In genomic region chr1:41446851-41447610, GRCh38 we compare ENCODE assay signal across 13 cellular contexts.
A peak's percentile ranks its signal among the peaks of the same experiment; 100 is the strongest.
DNase-seq lines count a peak whose midpoint lies in the region; ATAC-seq, FAIRE-seq and TF ChIP-seq lines count a peak whose summit lies in the region.
"Had no signal": no experiment of that assay in that cellular context is flagged by ENCODE, and none has a peak within 500 bp of the region (broad histone marks: within the 10 kb centered on the region; RNA-seq: fewer than 3 reads in every experiment).

No MANE protein-coding gene starts in this region.

- TF ChIP-seq POLR2A in H54 (IDR thresholded peaks at IDR 0.05; ENCODE audit: low read depth, low read length): no peak

- peaks cover 3% of the 10 kb centered on the region for H3K9me3 Mint-ChIP-seq in nephron
- no peaks in the 10 kb centered on the region for H3K9me3 Mint-ChIP-seq in effector memory CD8-positive, alpha-beta T cell
- H3K9me3 Mint-ChIP-seq: CD8-positive, alpha-beta T cell had no signal

- peak overlapping the region in 2 of 3 experiments; percentile 12 to 48 for H3K27ac Mint-ChIP-seq in nephron
- no peak overlapping the region for H3K27ac Mint-ChIP-seq in effector memory CD8-positive, alpha-beta T cell
- H3K27ac Mint-ChIP-seq: CD14-positive monocyte; CD8-positive, alpha-beta T cell; HFFc6 had no signal

- peaks cover 15% of the 10 kb centered on the region for H3K27me3 Mint-ChIP-seq in nephron (ENCODE audit: low read depth)
- H3K27me3 Mint-ChIP-seq in effector memory CD8-positive, alpha-beta T cell: peaks cover 29 to 39% of the 10 kb centered on the region in 2 donors

- no peak for FAIRE-seq in H54 (lab: Jason Lieb, UNC)
- FAIRE-seq: H1 had no signal

- no peaks in the 10 kb centered on the region for H3K36me3 Mint-ChIP-seq in nephron (ENCODE audit: low read depth)
- H3K36me3 Mint-ChIP-seq in effector memory CD8-positive, alpha-beta T cell (ENCODE audit: insufficient read depth): no peaks in the 10 kb centered on the region
- H3K36me3 Mint-ChIP-seq: CD14-positive monocyte; CD8-positive, alpha-beta T cell had no signal

- H3K4me3 Mint-ChIP-seq in nephron: no peak overlapping the region
- no peak overlapping the region for H3K4me3 Mint-ChIP-seq in effector memory CD8-positive, alpha-beta T cell
- H3K4me3 Mint-ChIP-seq: CD14-positive monocyte; CD8-positive, alpha-beta T cell; HFFc6 had no signal

- DNase-seq in NCI-H2171 (lab: John Stamatoyannopoulos, UW): peak; percentile 77
- DNase-seq in NCI-H82 (lab: John Stamatoyannopoulos, UW): peak; percentile 76
- no peak for DNase-seq in effector memory CD8-positive, alpha-beta T cell
- DNase-seq in H54 (ENCODE audit: insufficient read length, low spot score): no peak
- DNase-seq in middle frontal gyrus (ENCODE audit: extremely low spot score, low spot score): no peak
- DNase-seq: CD8-positive, alpha-beta T cell; COR-L47; HCEC 1CT; HFFc6 had no signal

- ATAC-seq in effector memory CD8-positive, alpha-beta T cell (replicated peaks): no peak
- no peak for ATAC-seq in HG02870 (IDR thresholded peaks at IDR 0.05; ENCODE audit: unreplicated experiment)
- ATAC-seq: CD8-positive, alpha-beta T cell had no signal

- H3K4me1 Mint-ChIP-seq in nephron: peaks cover 45% of the 10 kb centered on the region
- no peaks in the 10 kb centered on the region for H3K4me1 Mint-ChIP-seq in effector memory CD8-positive, alpha-beta T cell (ENCODE audit: low read depth in 2 of 2)
- H3K4me1 Mint-ChIP-seq: CD14-positive monocyte had no signal

- TF ChIP-seq CTCF in nephron (IDR thresholded peaks at IDR 0.05; ENCODE audit: unreplicated experiment in 3 of 3): no peak

Comparison
In these comparisons a context has a peak if more than half of its experiments do, and no peak if none do; other contexts are left out.
1. DNase-seq: peak in NCI-H2171 (single experiment) and NCI-H82 (single experiment); none in effector memory CD8-positive, alpha-beta T cell (0 of 3), H54 (single experiment) and middle frontal gyrus (single experiment).
2. H3K27ac Mint-ChIP-seq: peak in nephron (2 of 3); none in effector memory CD8-positive, alpha-beta T cell (0 of 2).